Comparison of ENCODE assay signal across 8 cellular contexts in the genomic region with DNA sequence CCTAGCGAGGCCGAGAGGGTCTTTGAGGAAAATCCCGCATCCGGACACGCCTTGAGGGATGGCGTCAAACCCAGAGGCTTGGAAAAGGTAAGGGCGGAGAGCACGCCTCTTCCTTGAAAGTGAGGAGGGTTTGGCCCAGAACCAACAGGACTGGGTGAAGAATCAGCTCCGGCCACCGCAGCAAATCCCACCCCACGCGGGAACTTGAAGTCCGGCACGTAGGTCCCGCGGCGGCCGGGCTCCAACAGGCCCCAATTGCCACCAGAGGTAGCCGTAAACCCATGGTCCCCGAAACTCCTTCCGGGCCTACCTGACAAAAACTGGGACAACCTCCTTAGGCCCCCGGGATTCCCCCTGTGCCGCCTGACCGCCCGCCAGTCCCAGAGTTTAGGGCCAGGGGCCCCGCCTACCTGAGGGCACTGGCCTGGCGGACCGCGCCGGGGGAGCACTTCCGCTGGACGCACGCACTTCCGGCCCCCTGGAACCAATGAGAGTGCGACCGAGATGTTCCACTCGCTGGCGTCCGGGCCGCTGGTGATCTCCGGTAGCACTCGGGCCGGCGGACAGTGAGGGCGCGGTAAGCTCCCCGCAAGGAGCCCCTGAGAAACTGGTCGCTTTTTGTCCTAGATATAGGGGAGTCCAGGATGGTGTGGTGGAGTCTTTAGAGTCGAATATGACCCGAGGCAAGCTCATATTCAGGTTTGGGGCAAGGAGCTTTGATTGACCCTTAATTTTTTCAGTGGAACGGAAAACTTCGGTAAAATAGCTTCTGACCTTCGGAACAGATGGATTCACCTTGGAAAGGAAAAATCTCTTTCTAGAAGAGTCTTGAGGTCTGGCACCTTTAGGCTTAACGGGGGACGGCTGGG. TPM values are rescaled to one million over a fixed set of nuclear protein-coding genes. Genes with fewer than 3 reads are reported as not detected.
DNase-seq lines count a peak whose midpoint lies in the region; ATAC-seq and TF ChIP-seq lines count a peak whose summit lies in the region.

A gene (minus strand): TSS at position 453 of the 869 bp plus-strand sequence. CDS start 6,772 bp downstream, outside the sequence.
A gene (plus strand): TSS at position 537 of the 869 bp plus-strand sequence. CDS start 28,599 bp downstream, outside the sequence.

- H3K36me3 ChIP-seq in spleen: peaks cover 0 to 47% (median 4%) of the 10 kb centered on the region in 6 donors

- H3K9me3 ChIP-seq in spleen: no peaks in the 10 kb centered on the region

- H3K4me3 ChIP-seq in spleen: peak within 1 kb of the TSS; percentile 69 to 96 (median 85)

- peaks cover 9 to 57% (median 33%) of the 10 kb centered on the region in 6 donors for H3K4me1 ChIP-seq in spleen

- TF ChIP-seq POLR2A in spleen (IDR thresholded peaks at IDR 0.05): peak; percentile 78 to 90 (median 83)

- ATAC-seq in GM18909 (IDR thresholded peaks at IDR 0.05; ENCODE audit: poor library complexity, unreplicated experiment): peak; percentile 89
- peak; percentile 86 for ATAC-seq in HG03139 (IDR thresholded peaks at IDR 0.05; ENCODE audit: unreplicated experiment)

- H3K27ac ChIP-seq in caudate nucleus (ENCODE audit: low read depth, low read length): peak within 1 kb of the TSS; percentile 89
- peak within 1 kb of the TSS; percentile 55 to 95 (median 88) for H3K27ac ChIP-seq in spleen

- TF ChIP-seq CTCF in spleen (IDR thresholded peaks at IDR 0.05 in 8 of 11, conservative IDR thresholded peaks at IDR 0.05 in 3 of 11): peak in 3 of 11 experiments; percentile 16 to 46 (median 44)

- WGBS in spleen, 5 donors: 0 to 1% (median 0%) methylated on average over 31 to 55 of the region's 55 CpGs

- no peaks in the 10 kb centered on the region for H3K27me3 ChIP-seq in spleen (replicated peaks in 1 of 7)

- intact Hi-C loops in spleen (cut with DNase I; ENCODE audit: low total_unique reads): loop anchor here (10.0 kb wide), 1 partner anchor 92 kb away; a partner anchor contains a TSS

- DNase-seq in AG08395 (ENCODE audit: low spot score) (peak; percentile 97), NCI-H345 (lab: John Stamatoyannopoulos, UW) (peak; percentile 92), caudate nucleus (lab: John Stamatoyannopoulos, UW) (peak in 60 of 61 donors; percentile 30 to 94 (median 87)), iris pigment epithelial cell (ENCODE audit: low read depth) (peak; percentile 98), spleen (peak; percentile 97)
- peak; percentile 78 to 81 (median 78) for DNase-seq in activated CD4-positive, CD25-positive, alpha-beta regulatory T cell (lab: John Stamatoyannopoulos, UW)

RNA-seq across cellular contexts. Expression of the first gene that starts in this region (rescaled TPM):
- total RNA-seq in spleen: 10 to 100 TPM; 16.4 to 24.3 (median 23.1) TPM
- 10 to 100 TPM in 2 of 3 donors, 1 to 10 TPM in 1; 9.9 to 15.9 (median 15.5) TPM for polyA plus RNA-seq in spleen

RNA-seq across cellular contexts. Expression of the second gene that starts in this region (rescaled TPM):
- 10 to 100 TPM in 3 of 7 donors, 1 to 10 TPM in 4; 6.0 to 13.0 (median 8.8) TPM for total RNA-seq in spleen
- polyA plus RNA-seq in spleen: 1 to 10 TPM; 2.8 to 6.3 (median 5.2) TPM

Comparison
In these comparisons a context has a peak if more than half of its experiments do, and no peak if none do; other contexts are left out.
1. Peak in every context shown above with its lines: DNase-seq, ATAC-seq, H3K4me3 ChIP-seq and H3K27ac ChIP-seq.